ENCODE assay signal across 25 cellular contexts in genomic region chr5:98458726-98459125, GRCh38.
"Had no signal": no experiment of that assay in that cellular context is flagged by ENCODE, and none has a peak within 500 bp of the region (broad histone marks: within the 10 kb centered on the region; RNA-seq: fewer than 3 reads in every experiment).

No MANE protein-coding gene starts in this region.

- H3K27me3 ChIP-seq: ascending aorta, gastroesophageal sphincter, hepatocyte, right atrium auricular region, suprapubic skin, tibial artery, upper lobe of right lung had no signal

- DNase-seq: activated CD4-positive, alpha-beta T cell treated with anti-CD3 and anti-CD28 coated beads for 36 hours; activated CD4-positive, CD25-positive, alpha-beta regulatory T cell; activated effector memory CD4-positive, alpha-beta T cell treated with Interleukin-2 at 50 U/mL for 16 hours; activated naive CD4-positive, alpha-beta T cell treated with anti-CD3 and anti-CD28 coated beads for 36 hours; activated naive CD8-positive, alpha-beta T cell treated with anti-CD3 and anti-CD28 coated beads for 36 hours; activated T-cell treated with anti-CD3 and anti-CD28 coated beads for 4 hours; activated T-cell treated with anti-CD3 and anti-CD28 coated beads, Interleukin-2, amount 50 U/mL, for 72 hours; central memory CD4-positive, alpha-beta T cell; endodermal cell; left cardiac atrium; mammary epithelial cell; midbrain; naive thymus-derived CD4-positive, alpha-beta T cell; stimulated activated CD4-positive, alpha-beta T cell treated with anti-CD3 and anti-CD28 coated beads, Interleukin-15, amount 100 ng/mL, for 24 hours; stimulated activated CD4-positive, alpha-beta T cell treated with anti-CD3 and anti-CD28 coated beads, Interleukin-2, amount 100 ng/mL, for 24 hours; stimulated activated naive B cell treated with anti-CD40 and anti-IgM and Interleukin-4, amounts not matched to agents 10 μg/mL and 1 μg/mL and 100 μg/mL, for 72 hours; T-helper 1 cell; tibial artery; upper lobe of right lung had no signal

- H3K36me3 ChIP-seq: ascending aorta, gastroesophageal sphincter, right atrium auricular region, suprapubic skin, tibial artery, upper lobe of right lung had no signal

- H3K27ac ChIP-seq: ascending aorta, gastroesophageal sphincter, hepatocyte, parathyroid adenoma, right atrium auricular region, suprapubic skin, tibial artery, upper lobe of right lung had no signal

- H3K9ac ChIP-seq: parathyroid adenoma had no signal

- H3K4me3 ChIP-seq: ascending aorta, gastroesophageal sphincter, hepatocyte, right atrium auricular region, suprapubic skin, tibial artery, upper lobe of right lung had no signal

- H3K4me1 ChIP-seq: ascending aorta, parathyroid adenoma, right atrium auricular region, suprapubic skin, tibial artery, upper lobe of right lung had no signal

- H3K9me3 ChIP-seq: ascending aorta, gastroesophageal sphincter, right atrium auricular region, suprapubic skin, tibial artery, upper lobe of right lung had no signal
